8 cellular contexts compared by ENCODE assay signal in the genomic region with DNA sequence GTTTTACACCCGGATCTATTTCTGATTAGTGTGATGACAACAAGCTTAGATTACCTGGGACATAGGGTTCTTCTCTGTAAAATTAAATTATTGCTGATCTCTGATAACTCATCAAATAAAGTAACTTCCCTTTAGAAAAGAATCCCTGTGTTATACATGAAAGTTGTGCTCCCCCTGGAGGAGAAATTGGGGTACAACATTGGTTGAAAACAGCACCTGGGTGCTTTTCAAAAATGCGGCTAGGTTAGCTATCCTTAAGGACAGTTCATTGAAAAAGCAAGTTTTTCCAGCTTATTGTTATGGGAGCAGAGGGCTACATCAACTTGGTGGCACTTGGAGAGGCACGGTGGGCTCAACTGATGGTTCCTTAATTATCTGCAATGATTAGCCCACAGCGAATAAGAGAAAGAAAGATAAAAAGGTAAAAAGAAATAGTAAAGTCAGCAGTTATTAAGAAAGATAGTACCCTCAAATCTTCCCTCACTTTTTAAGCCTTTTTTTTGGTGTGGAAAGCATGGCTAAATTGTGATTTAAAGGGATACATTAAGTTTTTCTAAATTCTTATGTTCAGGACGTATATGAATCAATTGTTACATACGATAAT.
DNase-seq lines count a peak whose midpoint lies in the region; ATAC-seq, FAIRE-seq and TF ChIP-seq lines count a peak whose summit lies in the region.

No MANE protein-coding gene starts in this region.

- H3K27me3 ChIP-seq in adipocyte (replicated peaks; ENCODE audit: control insufficient read depth, insufficient read depth, low read length) = no peaks in the 10 kb centered on the region
- H3K27me3 ChIP-seq in tibial artery = peaks cover 0 to 10% of the 10 kb centered on the region in 2 donors

- ATAC-seq in HG02763 (IDR thresholded peaks at IDR 0.05; ENCODE audit: unreplicated experiment) = peak; percentile 56
- ATAC-seq in HG03196 (IDR thresholded peaks at IDR 0.05; ENCODE audit: unreplicated experiment) = no peak

- H3K4me1 ChIP-seq in adipocyte (ENCODE audit: control insufficient read depth, insufficient read depth, low read length) (peaks cover 18% of the 10 kb centered on the region), tibial artery (no peaks in the 10 kb centered on the region)

- no peak overlapping the region for H3K27ac ChIP-seq in tibial artery

- intact Hi-C loops in tibial artery (cut with DNase I; ENCODE audit: low total_unique reads) = no loop called here

- H3K4me3 ChIP-seq in AG10803 (ENCODE audit: low read length) = no peak overlapping the region
- no peak overlapping the region for H3K4me3 ChIP-seq in adipocyte (ENCODE audit: low read length)
- H3K4me3 ChIP-seq in tibial artery = no peak overlapping the region

- no peaks in the 10 kb centered on the region for H3K36me3 ChIP-seq in adipocyte (ENCODE audit: control insufficient read depth, insufficient read depth, low read length, severe bottlenecking)
- no peaks in the 10 kb centered on the region for H3K36me3 ChIP-seq in tibial artery

- DNase-seq in AG10803 (ENCODE audit: low read depth) (peak; percentile 42), GM03348 (ENCODE audit: low spot score) (peak; percentile 36), NCI-H2081 (lab: John Stamatoyannopoulos, UW) (peak; percentile 52 to 75), adipocyte (ENCODE audit: low read depth) (peak; percentile 79), tibial artery (no peak)

- FAIRE-seq in islet of Langerhans (lab: Jason Lieb, UNC) = peak; percentile 93

- no peaks in the 10 kb centered on the region for H3K9me3 ChIP-seq in adipocyte (ENCODE audit: control insufficient read depth, low read length)
- no peaks in the 10 kb centered on the region for H3K9me3 ChIP-seq in tibial artery

- TF ChIP-seq CTCF in AG10803 (conservative IDR thresholded peaks at IDR 0.05; ENCODE audit: low read length) = peak; percentile 90
- peak; percentile 21 to 50 for TF ChIP-seq CTCF in tibial artery (IDR thresholded peaks at IDR 0.05)

- no peak overlapping the region for H3K9ac ChIP-seq in adipocyte (ENCODE audit: low read length)

Comparison
In these comparisons a context has a peak if more than half of its experiments do, and no peak if none do; other contexts are left out.
1. DNase-seq: peak in AG10803 (single experiment), GM03348 (single experiment), NCI-H2081 (2 of 2) and adipocyte (single experiment); none in tibial artery (0 of 2).